ENCODE assay signal across 1 cellular context in genomic region chrX:133190877-133191738, GRCh38.
TF ChIP-seq lines count a peak whose summit lies in the region.

No MANE protein-coding gene starts in this region.

TF ChIP-seq in GM23338, 12 proteins besides CTCF, POLR2A, EP300 and RAD21 (continued from another document):
- no peak for TF ChIP-seq ZNF462 (CRISPR knock-in tag; IDR thresholded peaks at IDR 0.05)
- TF ChIP-seq EZH2 (IDR thresholded peaks at IDR 0.05; ENCODE audit: low read depth, unreplicated experiment): no peak
- TF ChIP-seq POLR2AphosphoS5 (IDR thresholded peaks at IDR 0.05; ENCODE audit: low read depth): no peak
- TF ChIP-seq STAT1 (IDR thresholded peaks at IDR 0.05; ENCODE audit: unreplicated experiment): no peak
- no peak for TF ChIP-seq REST (IDR thresholded peaks at IDR 0.05; ENCODE audit: unreplicated experiment)
TF ChIP-seq in GM23338: peak in this region for 0.
